19 cellular contexts compared by ENCODE assay signal in the genomic region with DNA sequence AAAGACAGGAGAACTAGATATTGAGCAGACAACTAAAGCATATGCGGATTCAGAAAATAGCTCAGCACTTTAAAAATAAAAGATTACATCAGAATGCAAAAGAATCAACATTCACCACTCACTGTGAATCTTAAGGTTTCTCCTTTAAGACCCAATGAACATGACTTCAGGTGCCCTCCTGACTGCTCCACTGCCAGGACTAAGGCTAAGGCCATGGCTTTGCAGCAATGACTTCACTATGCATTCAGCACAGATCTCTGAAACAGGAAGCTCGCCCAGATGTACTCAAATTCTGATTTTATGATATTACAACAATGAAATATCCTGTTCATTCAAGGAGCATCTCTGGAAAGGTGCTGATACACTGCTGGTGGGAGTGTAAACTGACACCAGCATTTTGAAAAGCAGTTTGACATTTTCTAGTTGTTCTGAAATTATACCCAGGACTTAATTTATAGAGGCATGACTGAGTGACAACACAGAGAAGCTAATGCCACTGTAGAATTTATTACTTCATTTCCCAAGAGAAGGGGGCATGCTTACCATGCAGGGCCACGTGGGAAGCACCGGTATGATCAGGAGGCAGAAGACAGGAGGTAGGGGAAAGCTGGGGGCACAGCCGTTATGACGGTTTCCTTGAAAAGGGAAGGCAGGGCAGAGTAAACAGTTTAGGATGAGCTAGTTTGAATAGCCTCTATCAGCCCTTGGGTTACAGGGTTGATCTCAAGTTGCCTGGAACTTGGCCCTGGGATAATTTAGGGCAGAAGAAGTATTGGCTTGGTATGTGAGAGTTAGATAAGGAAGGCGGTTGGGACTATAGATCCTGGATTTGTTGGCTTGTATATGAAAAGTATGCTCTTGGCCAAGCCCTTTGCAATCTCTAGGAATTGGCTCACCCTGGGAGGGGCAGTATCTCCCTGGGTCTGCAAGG.
DNase-seq lines count a peak whose midpoint lies in the region; ATAC-seq, FAIRE-seq and TF ChIP-seq lines count a peak whose summit lies in the region.
"Had no signal": no experiment of that assay in that cellular context is flagged by ENCODE, and none has a peak within 500 bp of the region (broad histone marks: within the 10 kb centered on the region; RNA-seq: fewer than 3 reads in every experiment).

No MANE protein-coding gene starts in this region.

- TF ChIP-seq EP300 in K562 (IDR thresholded peaks at IDR 0.05; ENCODE audit: low read length): peak; percentile 85

- H3K27me3 ChIP-seq in K562 (ENCODE audit: control insufficient read depth in 2 of 2, insufficient read depth in 2 of 2, low read length in 2 of 2): 0 out of 5 replicates have a peak, but pooled peaks cover 0 to 3% of the 10 kb centered on the region in 2 experiments
- no peaks in the 10 kb centered on the region for H3K27me3 ChIP-seq in mesendoderm (ENCODE audit: insufficient read depth, low read length, poor library complexity)
- no peaks in the 10 kb centered on the region for H3K27me3 ChIP-seq in body of pancreas
- H3K27me3 ChIP-seq: Peyer's patch had no signal

- peak overlapping the region; percentile 16 for H2BK5ac ChIP-seq in mesendoderm (ENCODE audit: low read length)

- H4K8ac ChIP-seq in mesendoderm (ENCODE audit: low read depth, low read length): no peak overlapping the region

- no peak for TF ChIP-seq RAD21 in K562 (CRISPR knock-in tag; conservative IDR thresholded peaks at IDR 0.05 in 1 of 2, IDR thresholded peaks at IDR 0.05 in 1 of 2)

- peaks cover 15% of the 10 kb centered on the region for H3K27me3 Mint-ChIP-seq in activated naive CD4-positive, alpha-beta T cell treated with anti-CD3 and anti-CD28 coated beads for 36 hours (ENCODE audit: low read depth)

- DNase-seq in NCI-H526 treated with DMSO at 0.1 percent for 48 hours (lab: John Stamatoyannopoulos, UW) (peak; percentile 46), K562 (ENCODE audit: extremely low read depth in 1 of 4, low spot score in 3 of 4) (peak in 2 of 4 experiments; percentile 11 to 66), mesendoderm (no peak), SIG-M5 treated with dmso at 0.1 percent for 504 hours (lab: John Stamatoyannopoulos, UW; ENCODE audit: unreplicated experiment) (no peak), body of pancreas (no peak)
- DNase-seq in activated naive CD4-positive, alpha-beta T cell treated with anti-CD3 and anti-CD28 coated beads for 36 hours: no peak
- DNase-seq: ACHN; Calu3; CD4-positive, CD25-positive, alpha-beta regulatory T cell; Karpas-422; MM.1S; NCI-H1105; NCI-H187; NCI-H2227 treated with DMSO at 0.1 percent for 48 hours; NCI-H774; Peyer's patch; Right ventricle myocardium superior had no signal

- no peak overlapping the region for H2AK5ac ChIP-seq in mesendoderm (ENCODE audit: low read length)

- H3K27ac Mint-ChIP-seq in activated naive CD4-positive, alpha-beta T cell treated with anti-CD3 and anti-CD28 coated beads for 36 hours: no peak overlapping the region
- H3K27ac Mint-ChIP-seq: CD4-positive, CD25-positive, alpha-beta regulatory T cell had no signal

- no peak overlapping the region for H2BK15ac ChIP-seq in mesendoderm (replicated peaks; ENCODE audit: low read depth)

- peak overlapping the region; percentile 42 for H3K4me2 ChIP-seq in K562 (ENCODE audit: insufficient read depth, low read length)
- H3K4me2 ChIP-seq in mesendoderm (ENCODE audit: low read length): no peak overlapping the region

- H3K23ac ChIP-seq in mesendoderm (ENCODE audit: low read length): no peak overlapping the region

- intact Hi-C loops in K562 (cut with micrococcal nuclease) (no loop called here), body of pancreas (cut with DNase I) (no loop called here)
- intact Hi-C loops in activated naive CD4-positive, alpha-beta T cell treated with anti-CD3 and anti-CD28 coated beads for 36 hours (cut with micrococcal nuclease): no loop called here

- H3K9me3 ChIP-seq in HEK293 (ENCODE audit: control insufficient read depth, insufficient read depth, low read depth, low read length) (no peaks in the 10 kb centered on the region), K562 (replicated peaks; ENCODE audit: control insufficient read depth, insufficient read depth, low read depth, low read length) (no peaks in the 10 kb centered on the region), body of pancreas (no peaks in the 10 kb centered on the region)
- H3K9me3 ChIP-seq: Peyer's patch had no signal

- H3K27ac ChIP-seq in HEK293 (ENCODE audit: extremely low read depth, low read depth, low read length): no peak overlapping the region
- peak overlapping the region; percentile 39; the same call in 2 of the 3 replicates for H3K27ac ChIP-seq in K562 (ENCODE audit: extremely low read depth, low read depth, low read length)
- no peak overlapping the region for H3K27ac ChIP-seq in mesendoderm (ENCODE audit: low read depth, low read length)
- H3K27ac ChIP-seq in body of pancreas: no peak overlapping the region
- H3K27ac ChIP-seq: Peyer's patch had no signal

- WGBS in K562 (ENCODE audit: insufficient coverage, low coverage, missing lambda C conversion rate): 7% methylated on average over 7 of the region's 7 CpGs
- no CpG with 5 or more reads among the region's 7 CpGs for WGBS in mesendoderm (ENCODE audit: extremely low coverage, insufficient coverage, low lambda C conversion rate)
- 78 to 87% methylated on average over 7 of the region's 7 CpGs for WGBS in body of pancreas, 2 donors

- TF ChIP-seq POLR2A in K562 (conservative IDR thresholded peaks at IDR 0.05) (no peak), body of pancreas (IDR thresholded peaks at IDR 0.05) (no peak)

- H3K79me1 ChIP-seq in mesendoderm (ENCODE audit: low read length): no peaks in the 10 kb centered on the region

- CTCF ChIA-PET in HEK293 (lab: Yijun Ruan, JAX): interaction anchor here (0.6 to 1.7 kb wide), 5 partner anchors 25 to 123 kb away, joined by 3 to 6 read pairs (median 5); no protein-coding TSS in a partner anchor
- CTCF ChIA-PET in K562 (lab: Yijun Ruan, JAX; ENCODE audit: low intra/inter-chr PET ratio): no interaction called here
- CTCF ChIA-PET in activated naive CD4-positive, alpha-beta T cell treated with anti-CD3 and anti-CD28 coated beads for 36 hours (lab: Charles Lee): no interaction called here

- no peak overlapping the region for H2BK120ac ChIP-seq in mesendoderm (ENCODE audit: low read depth, low read length)

- no peak overlapping the region for H4K5ac ChIP-seq in mesendoderm (ENCODE audit: low read length)

- H3K79me2 ChIP-seq in K562 (ENCODE audit: control insufficient read depth, insufficient read depth, low read length): no peaks in the 10 kb centered on the region
- no peaks in the 10 kb centered on the region for H3K79me2 ChIP-seq in mesendoderm (ENCODE audit: control insufficient read depth, insufficient read depth, low read length)

- H3K9me3 Mint-ChIP-seq in activated naive CD4-positive, alpha-beta T cell treated with anti-CD3 and anti-CD28 coated beads for 36 hours: no peaks in the 10 kb centered on the region

- in situ Hi-C loops in K562 (cut with MboI): no loop called here

- H3K4me3 ChIP-seq in HEK293 (ENCODE audit: low read depth, low read length): no peak overlapping the region
- H3K4me3 ChIP-seq in K562: no peak overlapping the region
- no peak overlapping the region for H3K4me3 ChIP-seq in mesendoderm (ENCODE audit: low read length)
- no peak overlapping the region for H3K4me3 ChIP-seq in body of pancreas
- H3K4me3 ChIP-seq: Peyer's patch had no signal

- no peak overlapping the region for H3K18ac ChIP-seq in mesendoderm (ENCODE audit: low read length)

- no peaks in the 10 kb centered on the region for H3K4me1 Mint-ChIP-seq in activated naive CD4-positive, alpha-beta T cell treated with anti-CD3 and anti-CD28 coated beads for 36 hours (ENCODE audit: low read depth)
- H3K4me1 Mint-ChIP-seq: CD4-positive, CD25-positive, alpha-beta regulatory T cell had no signal

- H3K36me3 Mint-ChIP-seq in activated naive CD4-positive, alpha-beta T cell treated with anti-CD3 and anti-CD28 coated beads for 36 hours (ENCODE audit: low read depth): no peaks in the 10 kb centered on the region
- H3K36me3 Mint-ChIP-seq: CD4-positive, CD25-positive, alpha-beta regulatory T cell had no signal

- H4K20me1 ChIP-seq in K562 (replicated peaks; ENCODE audit: control insufficient read depth, insufficient read depth, low read length): no peaks in the 10 kb centered on the region

- peak overlapping the region; percentile 56 for H3K56ac ChIP-seq in mesendoderm (ENCODE audit: low read length)

- H3K4ac ChIP-seq in mesendoderm (ENCODE audit: low read depth, low read length): no peak overlapping the region

- H3K36me3 ChIP-seq in HEK293 (ENCODE audit: control insufficient read depth in 2 of 2, insufficient read depth in 1 of 2, low read length in 2 of 2): no peaks in the 10 kb centered on the region
- no peaks in the 10 kb centered on the region for H3K36me3 ChIP-seq in K562 (ENCODE audit: control insufficient read depth, insufficient read depth, low read length)
- no peaks in the 10 kb centered on the region for H3K36me3 ChIP-seq in mesendoderm (ENCODE audit: control insufficient read depth, insufficient read depth, low read length)
- no peaks in the 10 kb centered on the region for H3K36me3 ChIP-seq in body of pancreas (replicated peaks in 1 of 2; ENCODE audit: insufficient read depth in 1 of 2, low read depth in 2 of 2)
- H3K36me3 ChIP-seq: Peyer's patch had no signal

- no TSS peak for BruUV-seq in K562 (replicated peaks; lab: Mats Ljungman, UMichigan)

- H3K9ac ChIP-seq in K562 (ENCODE audit: insufficient read depth in 1 of 2, low read depth in 2 of 2, low read length in 2 of 2) (no peak overlapping the region), mesendoderm (ENCODE audit: low read length) (no peak overlapping the region)

- TF ChIP-seq CTCF in HEK293 (tag by site-specific recombination; IDR thresholded peaks at IDR 0.05) (no peak), K562 (IDR thresholded peaks at IDR 0.05 in 2 of 3, conservative IDR thresholded peaks at IDR 0.05 in 1 of 3; ENCODE audit: insufficient read depth in 2 of 3, low read depth in 1 of 3, low read length in 3 of 3) (no peak), body of pancreas (IDR thresholded peaks at IDR 0.05) (no peak)

- H3K4me1 ChIP-seq in HEK293 (ENCODE audit: control insufficient read depth, insufficient read depth, low read length) (peaks cover 11% of the 10 kb centered on the region; the same call in 1 of the 2 replicates), K562 (replicated peaks in 1 of 2; ENCODE audit: control insufficient read depth in 2 of 2, insufficient read depth in 2 of 2, low read length in 2 of 2) (peaks cover 3 to 26% of the 10 kb centered on the region in 2 experiments; a peak in 4 of 5 replicates), mesendoderm (ENCODE audit: control insufficient read depth, low read depth, low read length) (peaks cover 9% of the 10 kb centered on the region), body of pancreas (no peaks in the 10 kb centered on the region)
- H3K4me1 ChIP-seq: Peyer's patch had no signal

- no peak overlapping the region for H3K4me3 Mint-ChIP-seq in activated naive CD4-positive, alpha-beta T cell treated with anti-CD3 and anti-CD28 coated beads for 36 hours
- H3K4me3 Mint-ChIP-seq: CD4-positive, CD25-positive, alpha-beta regulatory T cell had no signal

- no peak for FAIRE-seq in K562 (lab: Jason Lieb, UNC)

- POLR2A ChIA-PET in HEK293 (lab: Yijun Ruan, JAX): interaction anchor here (1.2 kb wide), 1 partner anchor 306 kb away, joined by 3 read pairs; the partner anchor contains the start of gene ENC1
- POLR2A ChIA-PET in K562 (lab: Yijun Ruan, JAX): interaction anchor here (0.6 to 1.0 kb wide), 2 partner anchors 28 to 669 kb away, joined by 3 read pairs; no protein-coding TSS in a partner anchor

- H3K9me1 ChIP-seq in K562 (ENCODE audit: control insufficient read depth, insufficient read depth, low read length): peaks cover 4% of the 10 kb centered on the region

- peak overlapping the region; percentile 58; the same call in 1 of the 2 replicates for H2AFZ ChIP-seq in K562 (ENCODE audit: low read depth, low read length)

- ATAC-seq in K562 (peak; percentile 62), body of pancreas (no peak), GM19463 (IDR thresholded peaks at IDR 0.05; ENCODE audit: unreplicated experiment) (no peak)
